In the genomic region with DNA sequence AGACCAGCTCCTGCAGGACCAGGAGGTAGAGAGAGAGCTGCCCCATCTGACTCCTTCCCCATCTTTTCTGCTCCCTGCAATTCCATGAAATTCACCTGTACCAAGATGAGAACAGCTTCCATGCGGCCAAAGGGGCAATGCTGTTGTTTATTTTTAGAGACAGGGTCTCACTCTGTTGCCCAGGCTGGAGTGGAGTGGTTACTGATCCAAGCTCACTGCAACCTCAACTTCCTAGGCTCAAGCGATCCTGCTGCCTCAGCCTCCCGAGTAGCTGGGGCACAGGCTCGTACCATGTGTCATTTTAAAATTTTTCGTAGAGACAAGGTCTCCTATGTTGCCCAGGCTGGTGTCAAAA, we compare ENCODE assay signal across 1 cellular context.
TF ChIP-seq lines count a peak whose summit lies in the region.

No MANE protein-coding gene starts in this region.

TF ChIP-seq in HepG2, 621 proteins besides CTCF, POLR2A, EP300 and RAD21 (continued from another document):
- no peak for TF ChIP-seq ZNF326 (CRISPR knock-in tag; IDR thresholded peaks at IDR 0.05; ENCODE audit: borderline replicate concordance)
- TF ChIP-seq, protein P1, sequence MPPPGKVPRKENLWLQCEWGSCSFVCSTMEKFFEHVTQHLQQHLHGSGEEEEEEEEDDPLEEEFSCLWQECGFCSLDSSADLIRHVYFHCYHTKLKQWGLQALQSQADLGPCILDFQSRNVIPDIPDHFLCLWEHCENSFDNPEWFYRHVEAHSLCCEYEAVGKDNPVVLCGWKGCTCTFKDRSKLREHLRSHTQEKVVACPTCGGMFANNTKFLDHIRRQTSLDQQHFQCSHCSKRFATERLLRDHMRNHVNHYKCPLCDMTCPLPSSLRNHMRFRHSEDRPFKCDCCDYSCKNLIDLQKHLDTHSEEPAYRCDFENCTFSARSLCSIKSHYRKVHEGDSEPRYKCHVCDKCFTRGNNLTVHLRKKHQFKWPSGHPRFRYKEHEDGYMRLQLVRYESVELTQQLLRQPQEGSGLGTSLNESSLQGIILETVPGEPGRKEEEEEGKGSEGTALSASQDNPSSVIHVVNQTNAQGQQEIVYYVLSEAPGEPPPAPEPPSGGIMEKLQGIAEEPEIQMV (CRISPR knock-in tag; IDR thresholded peaks at IDR 0.05; ENCODE audit: low read depth) = 0 out of 2 replicates have a peak, but pooled peaks have one; percentile 11
- no peak for TF ChIP-seq BRD4 (CRISPR knock-in tag; IDR thresholded peaks at IDR 0.05)
- TF ChIP-seq JUN (CRISPR knock-in tag; IDR thresholded peaks at IDR 0.05) = no peak
- no peak for TF ChIP-seq ZNF777 (CRISPR knock-in tag; IDR thresholded peaks at IDR 0.05)
- no peak for TF ChIP-seq ZMYM3 (CRISPR knock-in tag; IDR thresholded peaks at IDR 0.05)
- TF ChIP-seq ZKSCAN8 (CRISPR knock-in tag; IDR thresholded peaks at IDR 0.05; ENCODE audit: borderline replicate concordance) = no peak
- no peak for TF ChIP-seq RARG (CRISPR knock-in tag; IDR thresholded peaks at IDR 0.05; ENCODE audit: low read depth)
